In genomic region chr2:8475349-8476045, GRCh38 we compare ENCODE assay signal across 8 cellular contexts.
A peak's percentile ranks its signal among the peaks of the same experiment; 100 is the strongest.
DNase-seq lines count a peak whose midpoint lies in the region; ATAC-seq and TF ChIP-seq lines count a peak whose summit lies in the region.

No MANE protein-coding gene starts in this region.

- no peak overlapping the region for H3K4me3 ChIP-seq in neural progenitor cell
- H3K4me3 ChIP-seq in dorsolateral prefrontal cortex: no peak overlapping the region
- no peak overlapping the region for H3K4me3 ChIP-seq in left ventricle myocardium inferior

- no peak overlapping the region for H3K4me2 ChIP-seq in neural progenitor cell

- H3K27me3 ChIP-seq in neural progenitor cell: no peaks in the 10 kb centered on the region
- peaks cover 0 to 3% (median 0%) of the 10 kb centered on the region in 45 donors for H3K27me3 ChIP-seq in dorsolateral prefrontal cortex
- no peaks in the 10 kb centered on the region for H3K27me3 ChIP-seq in left ventricle myocardium inferior (ENCODE audit: low read depth)

- H3K9me3 ChIP-seq in neural progenitor cell (ENCODE audit: low read depth) (no peaks in the 10 kb centered on the region), left ventricle myocardium inferior (replicated peaks) (no peaks in the 10 kb centered on the region)

- peaks cover 19% of the 10 kb centered on the region for H3K36me3 Mint-ChIP-seq in T-helper 2 cell treated with Interferon-gamma antibody and Interleukin-4, amounts not matched to agents 5 μg/mL and 100 μg/mL, for 36 hours (ENCODE audit: low read depth)
- H3K36me3 Mint-ChIP-seq in neural progenitor cell: no peaks in the 10 kb centered on the region

- H3K9me3 Mint-ChIP-seq in T-helper 2 cell treated with Interferon-gamma antibody and Interleukin-4, amounts not matched to agents 5 μg/mL and 100 μg/mL, for 36 hours: peaks cover 4% of the 10 kb centered on the region
- no peaks in the 10 kb centered on the region for H3K9me3 Mint-ChIP-seq in neural progenitor cell

- H3K4me1 ChIP-seq in neural progenitor cell (peaks cover 4% of the 10 kb centered on the region), left ventricle myocardium inferior (peaks cover 51% of the 10 kb centered on the region)

- no peaks in the 10 kb centered on the region for H3F3A ChIP-seq in neural progenitor cell (ENCODE audit: low read depth)

- no peaks in the 10 kb centered on the region for H3K36me3 ChIP-seq in neural progenitor cell
- no peaks in the 10 kb centered on the region for H3K36me3 ChIP-seq in left ventricle myocardium inferior

- intact Hi-C loops in dorsolateral prefrontal cortex (cut with DNase I) (no loop called here), left ventricle myocardium inferior (cut with micrococcal nuclease) (no loop called here)

- H3K9ac ChIP-seq in neural progenitor cell: no peak overlapping the region

- H3K27ac Mint-ChIP-seq in T-helper 2 cell treated with Interferon-gamma antibody and Interleukin-4, amounts not matched to agents 5 μg/mL and 100 μg/mL, for 36 hours: no peak overlapping the region
- no peak overlapping the region for H3K27ac Mint-ChIP-seq in neural progenitor cell

- ATAC-seq in GM18511 (IDR thresholded peaks at IDR 0.05; ENCODE audit: unreplicated experiment) (peak; percentile 41), HG03103 (IDR thresholded peaks at IDR 0.05; ENCODE audit: low read depth, unreplicated experiment) (peak; percentile 32)

- peak overlapping the region; percentile 3 for H3K4me3 Mint-ChIP-seq in T-helper 2 cell treated with Interferon-gamma antibody and Interleukin-4, amounts not matched to agents 5 μg/mL and 100 μg/mL, for 36 hours
- H3K4me3 Mint-ChIP-seq in neural progenitor cell: no peak overlapping the region

- TF ChIP-seq CTCF in neural progenitor cell (IDR thresholded peaks at IDR 0.05) (no peak), dorsolateral prefrontal cortex (IDR thresholded peaks at IDR 0.05 in 54 of 56, conservative IDR thresholded peaks at IDR 0.05 in 2 of 56; ENCODE audit: low read depth in 1 of 56, partially characterized antibody in 56 of 56) (no peak), left ventricle myocardium inferior (IDR thresholded peaks at IDR 0.05; ENCODE audit: borderline replicate concordance) (no peak)

- H3K4me1 Mint-ChIP-seq in T-helper 2 cell treated with Interferon-gamma antibody and Interleukin-4, amounts not matched to agents 5 μg/mL and 100 μg/mL, for 36 hours (ENCODE audit: low read depth): peaks cover 82% of the 10 kb centered on the region
- peaks cover 21% of the 10 kb centered on the region for H3K4me1 Mint-ChIP-seq in neural progenitor cell

- no peaks in the 10 kb centered on the region for H3K27me3 Mint-ChIP-seq in T-helper 2 cell treated with Interferon-gamma antibody and Interleukin-4, amounts not matched to agents 5 μg/mL and 100 μg/mL, for 36 hours (ENCODE audit: low read depth)
- H3K27me3 Mint-ChIP-seq in neural progenitor cell (ENCODE audit: insufficient read depth, low read depth): no peaks in the 10 kb centered on the region

- no peak overlapping the region for H2AFZ ChIP-seq in neural progenitor cell (replicated peaks)

- H3K27ac ChIP-seq in neural progenitor cell: no peak overlapping the region
- peak overlapping the region in 1 of 59 donors; percentile 0 for H3K27ac ChIP-seq in dorsolateral prefrontal cortex
- H3K27ac ChIP-seq in left ventricle myocardium inferior (replicated peaks): no peak overlapping the region

- no peaks in the 10 kb centered on the region for H3K79me2 ChIP-seq in neural progenitor cell (ENCODE audit: low read depth)

- DNase-seq in T-helper 2 cell treated with Interferon-gamma antibody and Interleukin-4, amounts not matched to agents 5 μg/mL and 100 μg/mL, for 36 hours (ENCODE audit: low spot score): peak; percentile 46
- peak; percentile 45 for DNase-seq in neural progenitor cell (ENCODE audit: low spot score)
- DNase-seq in OCI-M1 (lab: John Stamatoyannopoulos, UW): no peak
- DNase-seq in dorsolateral prefrontal cortex: no peak
- no peak for DNase-seq in left ventricle myocardium inferior
- DNase-seq in SIG-M5 treated with dmso at 0.1 percent for 504 hours (lab: John Stamatoyannopoulos, UW; ENCODE audit: unreplicated experiment): no peak

- no peaks in the 10 kb centered on the region for H4K20me1 ChIP-seq in neural progenitor cell (ENCODE audit: low read depth)

Comparison
In these comparisons a context has a peak if more than half of its experiments do, and no peak if none do; other contexts are left out.
1. DNase-seq: peak in T-helper 2 cell treated with Interferon-gamma antibody and Interleukin-4, amounts not matched to agents 5 μg/mL and 100 μg/mL, for 36 hours (single experiment) and neural progenitor cell (single experiment); none in OCI-M1 (single experiment), dorsolateral prefrontal cortex (0 of 10), left ventricle myocardium inferior (single experiment) and SIG-M5 treated with dmso at 0.1 percent for 504 hours (single experiment).